Comparison of ENCODE assay signal across 8 cellular contexts in the genomic region with DNA sequence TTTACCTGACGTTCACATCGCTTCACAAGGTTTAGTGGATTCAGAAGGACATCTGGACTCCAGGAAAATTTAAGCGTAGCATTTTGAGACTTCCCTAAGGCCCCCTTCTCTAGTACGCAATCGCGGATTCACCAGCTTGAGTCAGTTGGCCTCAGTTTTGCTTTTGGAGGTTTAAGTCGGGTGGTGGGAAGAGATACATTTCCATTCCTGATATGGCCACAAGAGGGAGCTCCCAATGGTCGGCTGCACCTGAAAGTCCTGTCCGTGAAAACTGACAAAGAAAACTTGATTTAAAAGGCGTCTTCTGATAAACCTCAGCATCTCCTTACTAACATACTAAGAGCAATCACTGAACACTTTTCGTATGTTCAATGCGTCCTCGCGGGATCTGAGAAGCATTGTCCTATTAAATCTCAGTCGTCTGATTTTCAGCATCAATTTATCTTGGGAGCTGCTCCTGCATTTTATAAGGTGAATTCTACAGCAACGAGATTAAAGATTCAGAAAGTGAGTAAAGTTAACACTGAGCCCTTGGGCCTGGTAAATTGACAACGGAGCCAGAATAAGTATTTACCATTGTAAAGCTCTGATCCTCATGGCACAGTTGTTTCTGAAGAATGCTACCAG. TPM values are rescaled to one million over a fixed set of nuclear protein-coding genes. Genes with fewer than 3 reads are reported as not detected.
DNase-seq lines count a peak whose midpoint lies in the region; ATAC-seq lines count a peak whose summit lies in the region.

No MANE protein-coding gene starts in this region.

- H3K79me2 ChIP-seq in mesendoderm (ENCODE audit: control insufficient read depth, insufficient read depth, low read length), result no peaks in the 10 kb centered on the region

- H3K4me3 Mint-ChIP-seq in effector memory CD8-positive, alpha-beta T cell, result peak overlapping the region in 1 of 2 donors; percentile 27

- H3K4me1 Mint-ChIP-seq in effector memory CD8-positive, alpha-beta T cell (ENCODE audit: low read depth in 2 of 2), result peaks cover 2 to 4% of the 10 kb centered on the region in 2 donors

- no CpG with 5 or more reads among the region's 17 CpGs for WGBS in mesendoderm (ENCODE audit: extremely low coverage, insufficient coverage, low lambda C conversion rate)

- no peak overlapping the region for H2BK120ac ChIP-seq in mesendoderm (ENCODE audit: low read depth, low read length)

- H4K5ac ChIP-seq in mesendoderm (ENCODE audit: low read length), result no peak overlapping the region

- no peak overlapping the region for H2AK5ac ChIP-seq in mesendoderm (ENCODE audit: low read length)

- no peak overlapping the region for H3K56ac ChIP-seq in mesendoderm (ENCODE audit: low read length)

- H4K8ac ChIP-seq in mesendoderm (ENCODE audit: low read depth, low read length), result no peak overlapping the region

- H3K27ac ChIP-seq in mesendoderm (ENCODE audit: low read depth, low read length), result no peak overlapping the region

- H3K36me3 Mint-ChIP-seq in effector memory CD8-positive, alpha-beta T cell (ENCODE audit: insufficient read depth), result no peaks in the 10 kb centered on the region

- no peak overlapping the region for H2BK15ac ChIP-seq in mesendoderm (replicated peaks; ENCODE audit: low read depth)

- DNase-seq in GF-D8 (lab: John Stamatoyannopoulos, UW) (peak; percentile 52), NCI-H345 (lab: John Stamatoyannopoulos, UW) (peak; percentile 39), mesendoderm (peak; percentile 65), mesenteric fat pad (ENCODE audit: low spot score) (no peak)
- peak; percentile 30 for DNase-seq in activated CD4-positive, alpha-beta T cell treated with anti-CD3 and anti-CD28 coated beads, Interleukin-2, amount 50 U/mL, for 1 hour
- peak; percentile 17 to 38 (median 30) for DNase-seq in effector memory CD8-positive, alpha-beta T cell
- DNase-seq in stimulated activated CD8-positive, alpha-beta memory T cell treated with anti-CD3 and anti-CD28 coated beads, Interleukin-2, amount 100 ng/mL, for 48 hours (ENCODE audit: low read depth in 2 of 2), result peak; percentile 3 to 12

- H3K4me2 ChIP-seq in mesendoderm (ENCODE audit: low read length), result no peak overlapping the region

- no peak overlapping the region for H3K4ac ChIP-seq in mesendoderm (ENCODE audit: low read depth, low read length)

- H3K9me3 Mint-ChIP-seq in effector memory CD8-positive, alpha-beta T cell, result no peaks in the 10 kb centered on the region

- no peaks in the 10 kb centered on the region for H3K4me1 ChIP-seq in mesendoderm (ENCODE audit: control insufficient read depth, low read depth, low read length)

- no peak overlapping the region for H2BK5ac ChIP-seq in mesendoderm (ENCODE audit: low read length)

- no peak overlapping the region for H3K23ac ChIP-seq in mesendoderm (ENCODE audit: low read length)

- H3K9ac ChIP-seq in mesendoderm (ENCODE audit: low read length), result no peak overlapping the region

- peaks cover 33 to 50% of the 10 kb centered on the region in 2 donors for H3K27me3 Mint-ChIP-seq in effector memory CD8-positive, alpha-beta T cell

- no peak overlapping the region for H3K27ac Mint-ChIP-seq in effector memory CD8-positive, alpha-beta T cell

- H3K4me3 ChIP-seq in mesendoderm (ENCODE audit: low read length), result no peak overlapping the region

- no peaks in the 10 kb centered on the region for H3K79me1 ChIP-seq in mesendoderm (ENCODE audit: low read length)

- ATAC-seq in HG02798 (IDR thresholded peaks at IDR 0.05; ENCODE audit: poor library complexity, unreplicated experiment), result peak; percentile 74
- peak; percentile 51 for ATAC-seq in effector memory CD8-positive, alpha-beta T cell (replicated peaks)

- no peaks in the 10 kb centered on the region for H3K36me3 ChIP-seq in mesendoderm (ENCODE audit: control insufficient read depth, insufficient read depth, low read length)

- H3K27me3 ChIP-seq in mesendoderm (ENCODE audit: insufficient read depth, low read length, poor library complexity), result no peaks in the 10 kb centered on the region

- H3K18ac ChIP-seq in mesendoderm (ENCODE audit: low read length), result no peak overlapping the region

RNA-seq across cellular contexts. Expression of gene LGI2, which starts 50.6 kb away (rescaled TPM):
- polyA plus RNA-seq in mesendoderm (2013, experiment 1 of 2), result 1.8 TPM
- 1.8 TPM for polyA plus RNA-seq in mesendoderm (2013, experiment 2 of 2)
- 6.1 TPM for total RNA-seq in mesenteric fat pad
